ENCODE assay signal across 1 cellular context in genomic region chr22:42291287-42291686, GRCh38.
TF ChIP-seq lines count a peak whose summit lies in the region.

No MANE protein-coding gene starts in this region.

TF ChIP-seq in WTC11, 78 proteins besides CTCF, POLR2A, EP300 and RAD21 (continued from another document):
- TF ChIP-seq, protein P1, sequence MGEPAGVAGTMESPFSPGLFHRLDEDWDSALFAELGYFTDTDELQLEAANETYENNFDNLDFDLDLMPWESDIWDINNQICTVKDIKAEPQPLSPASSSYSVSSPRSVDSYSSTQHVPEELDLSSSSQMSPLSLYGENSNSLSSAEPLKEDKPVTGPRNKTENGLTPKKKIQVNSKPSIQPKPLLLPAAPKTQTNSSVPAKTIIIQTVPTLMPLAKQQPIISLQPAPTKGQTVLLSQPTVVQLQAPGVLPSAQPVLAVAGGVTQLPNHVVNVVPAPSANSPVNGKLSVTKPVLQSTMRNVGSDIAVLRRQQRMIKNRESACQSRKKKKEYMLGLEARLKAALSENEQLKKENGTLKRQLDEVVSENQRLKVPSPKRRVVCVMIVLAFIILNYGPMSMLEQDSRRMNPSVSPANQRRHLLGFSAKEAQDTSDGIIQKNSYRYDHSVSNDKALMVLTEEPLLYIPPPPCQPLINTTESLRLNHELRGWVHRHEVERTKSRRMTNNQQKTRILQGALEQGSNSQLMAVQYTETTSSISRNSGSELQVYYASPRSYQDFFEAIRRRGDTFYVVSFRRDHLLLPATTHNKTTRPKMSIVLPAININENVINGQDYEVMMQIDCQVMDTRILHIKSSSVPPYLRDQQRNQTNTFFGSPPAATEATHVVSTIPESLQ (CRISPR knock-in tag; IDR thresholded peaks at IDR 0.05) = no peak
- TF ChIP-seq ESRRA (CRISPR knock-in tag; IDR thresholded peaks at IDR 0.05; ENCODE audit: borderline replicate concordance) = no peak
- TF ChIP-seq, protein P2, sequence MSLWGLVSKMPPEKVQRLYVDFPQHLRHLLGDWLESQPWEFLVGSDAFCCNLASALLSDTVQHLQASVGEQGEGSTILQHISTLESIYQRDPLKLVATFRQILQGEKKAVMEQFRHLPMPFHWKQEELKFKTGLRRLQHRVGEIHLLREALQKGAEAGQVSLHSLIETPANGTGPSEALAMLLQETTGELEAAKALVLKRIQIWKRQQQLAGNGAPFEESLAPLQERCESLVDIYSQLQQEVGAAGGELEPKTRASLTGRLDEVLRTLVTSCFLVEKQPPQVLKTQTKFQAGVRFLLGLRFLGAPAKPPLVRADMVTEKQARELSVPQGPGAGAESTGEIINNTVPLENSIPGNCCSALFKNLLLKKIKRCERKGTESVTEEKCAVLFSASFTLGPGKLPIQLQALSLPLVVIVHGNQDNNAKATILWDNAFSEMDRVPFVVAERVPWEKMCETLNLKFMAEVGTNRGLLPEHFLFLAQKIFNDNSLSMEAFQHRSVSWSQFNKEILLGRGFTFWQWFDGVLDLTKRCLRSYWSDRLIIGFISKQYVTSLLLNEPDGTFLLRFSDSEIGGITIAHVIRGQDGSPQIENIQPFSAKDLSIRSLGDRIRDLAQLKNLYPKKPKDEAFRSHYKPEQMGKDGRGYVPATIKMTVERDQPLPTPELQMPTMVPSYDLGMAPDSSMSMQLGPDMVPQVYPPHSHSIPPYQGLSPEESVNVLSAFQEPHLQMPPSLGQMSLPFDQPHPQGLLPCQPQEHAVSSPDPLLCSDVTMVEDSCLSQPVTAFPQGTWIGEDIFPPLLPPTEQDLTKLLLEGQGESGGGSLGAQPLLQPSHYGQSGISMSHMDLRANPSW (CRISPR knock-in tag; conservative IDR thresholded peaks at IDR 0.05; ENCODE audit: low read depth) = no peak
- TF ChIP-seq, protein P3, sequence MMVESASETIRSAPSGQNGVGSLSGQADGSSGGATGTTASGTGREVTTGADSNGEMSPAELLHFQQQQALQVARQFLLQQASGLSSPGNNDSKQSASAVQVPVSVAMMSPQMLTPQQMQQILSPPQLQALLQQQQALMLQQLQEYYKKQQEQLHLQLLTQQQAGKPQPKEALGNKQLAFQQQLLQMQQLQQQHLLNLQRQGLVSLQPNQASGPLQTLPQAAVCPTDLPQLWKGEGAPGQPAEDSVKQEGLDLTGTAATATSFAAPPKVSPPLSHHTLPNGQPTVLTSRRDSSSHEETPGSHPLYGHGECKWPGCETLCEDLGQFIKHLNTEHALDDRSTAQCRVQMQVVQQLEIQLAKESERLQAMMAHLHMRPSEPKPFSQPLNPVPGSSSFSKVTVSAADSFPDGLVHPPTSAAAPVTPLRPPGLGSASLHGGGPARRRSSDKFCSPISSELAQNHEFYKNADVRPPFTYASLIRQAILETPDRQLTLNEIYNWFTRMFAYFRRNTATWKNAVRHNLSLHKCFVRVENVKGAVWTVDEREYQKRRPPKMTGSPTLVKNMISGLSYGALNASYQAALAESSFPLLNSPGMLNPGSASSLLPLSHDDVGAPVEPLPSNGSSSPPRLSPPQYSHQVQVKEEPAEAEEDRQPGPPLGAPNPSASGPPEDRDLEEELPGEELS (CRISPR knock-in tag; IDR thresholded peaks at IDR 0.05) = no peak
